ENCODE assay signal across 16 cellular contexts in the genomic region with DNA sequence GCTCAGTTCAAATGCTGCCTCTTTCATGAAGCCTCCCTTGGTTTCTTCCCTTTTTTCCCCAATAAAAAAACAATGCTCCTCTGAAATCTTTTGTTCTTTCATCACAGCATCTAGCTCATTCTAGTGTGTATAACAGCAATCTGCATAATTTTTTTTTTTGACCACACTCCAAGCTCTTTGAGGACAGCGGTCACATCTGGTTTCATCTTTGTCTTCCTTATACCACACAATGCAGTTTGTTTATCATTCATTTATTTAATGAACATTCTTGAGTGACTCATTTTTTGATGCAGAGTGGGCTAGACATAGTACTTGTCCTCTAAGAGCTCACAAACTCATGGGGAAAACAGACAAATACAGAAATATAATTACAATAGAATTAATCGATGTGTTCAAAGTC. TPM values are rescaled to one million over a fixed set of nuclear protein-coding genes. Genes with fewer than 3 reads are reported as not detected.
A peak's percentile ranks its signal among the peaks of the same experiment; 100 is the strongest.
DNase-seq lines count a peak whose midpoint lies in the region; ATAC-seq and TF ChIP-seq lines count a peak whose summit lies in the region.
"Had no signal": no experiment of that assay in that cellular context is flagged by ENCODE, and none has a peak within 500 bp of the region (broad histone marks: within the 10 kb centered on the region; RNA-seq: fewer than 3 reads in every experiment).

No MANE protein-coding gene starts in this region.

- peaks cover 37% of the 10 kb centered on the region for H3K4me1 Mint-ChIP-seq in CD8-positive, alpha-beta T cell (ENCODE audit: low read depth)
- peaks cover 34% of the 10 kb centered on the region for H3K4me1 Mint-ChIP-seq in activated T-helper 17 cell treated with anti-CD3 and anti-CD28 coated beads, Interleukin-2, amount 50 U/mL, for 72 hours
- peaks cover 22 to 48% (median 29%) of the 10 kb centered on the region in 7 donors for H3K4me1 Mint-ChIP-seq in naive thymus-derived CD4-positive, alpha-beta T cell

- POLR2A ChIA-PET in CD8-positive, alpha-beta T cell (lab: Charles Lee) = interaction anchor here (1.2 to 1.8 kb wide), 3 partner anchors 13 to 20 kb away, joined by 4 to 7 read pairs (median 5); no protein-coding TSS in a partner anchor
- POLR2A ChIA-PET in naive thymus-derived CD4-positive, alpha-beta T cell (lab: Charles Lee) = interaction anchor here (1.3 kb wide), 1 partner anchor 38 kb away, joined by 3 read pairs; no protein-coding TSS in a partner anchor
- POLR2A ChIA-PET in SK-N-SH (lab: Yijun Ruan, JAX) = no interaction called here

- H4K20me1 ChIP-seq in SK-N-SH (ENCODE audit: insufficient read depth) = no peaks in the 10 kb centered on the region

- H3K79me2 ChIP-seq in SK-N-SH (ENCODE audit: insufficient read depth) = peaks cover 84% of the 10 kb centered on the region

- DNase-seq in CD8-positive, alpha-beta T cell = no peak
- no peak for DNase-seq in naive thymus-derived CD4-positive, alpha-beta T cell
- DNase-seq in NCI-H1417 treated with DMSO at 0.1 percent for 48 hours (lab: John Stamatoyannopoulos, UW) (no peak), SK-N-SH (no peak)
- DNase-seq in stimulated activated CD4-positive, alpha-beta T cell treated with anti-CD3 and anti-CD28 coated beads, Interleukin-2, amount 100 ng/mL, for 48 hours = no peak
- DNase-seq: activated naive CD4-positive, alpha-beta T cell treated with anti-CD3 and anti-CD28 coated beads, Interleukin-2, amount 10 ng/mL, durations not matched to agents 7 days and 5 days; kidney; midbrain; NCI-H1105; posterior cingulate gyrus; SJCRH30 had no signal

- no peaks in the 10 kb centered on the region for H3F3A ChIP-seq in SK-N-SH (replicated peaks; ENCODE audit: insufficient read depth)

- intact Hi-C loops in CD8-positive, alpha-beta T cell (cut with DNase I, micrococcal nuclease) = loop anchor here (2.0 to 10.0 kb wide), 4 partner anchors 13 to 1033 kb away; partner anchors contain the start of genes NIN (in 1 of the 2) and STYX (in 1 of the 2)
- intact Hi-C loops in naive thymus-derived CD4-positive, alpha-beta T cell (cut with micrococcal nuclease) = loop anchor here (1.0 to 10.0 kb wide), 6 partner anchors 7 to 623 kb away; partner anchors contain the start of genes PTGER2 (in 2 of the 2), GNG2 (in 1 of the 2), RTRAF (in 1 of the 2) and TMX1 (in 1 of the 2)

- H3K9ac ChIP-seq in SK-N-SH = no peak overlapping the region

- CTCF ChIA-PET in CD8-positive, alpha-beta T cell (lab: Charles Lee) = interaction anchor here (1.8 kb wide), 1 partner anchor 111 kb away, joined by 6 read pairs; no protein-coding TSS in a partner anchor
- CTCF ChIA-PET in naive thymus-derived CD4-positive, alpha-beta T cell (lab: Charles Lee) = interaction anchor here (0.6 to 0.7 kb wide), 2 partner anchors 17 to 27 kb away, joined by 3 read pairs; no protein-coding TSS in a partner anchor
- CTCF ChIA-PET in SK-N-SH (lab: Yijun Ruan, JAX) = interaction anchor here (1.1 to 1.2 kb wide), 2 partner anchors 13 to 111 kb away, joined by 4 to 7 read pairs; no protein-coding TSS in a partner anchor

- no peaks in the 10 kb centered on the region for H3K9me3 Mint-ChIP-seq in CD8-positive, alpha-beta T cell
- H3K9me3 Mint-ChIP-seq in activated T-helper 17 cell treated with anti-CD3 and anti-CD28 coated beads, Interleukin-2, amount 50 U/mL, for 72 hours = no peaks in the 10 kb centered on the region
- H3K9me3 Mint-ChIP-seq in naive thymus-derived CD4-positive, alpha-beta T cell = no peaks in the 10 kb centered on the region
- H3K9me3 Mint-ChIP-seq: activated naive CD4-positive, alpha-beta T cell treated with anti-CD3 and anti-CD28 coated beads, Interleukin-2, amount 10 ng/mL, durations not matched to agents 7 days and 5 days had no signal

- H3K27me3 Mint-ChIP-seq in CD8-positive, alpha-beta T cell (ENCODE audit: low read depth) = no peaks in the 10 kb centered on the region
- no peaks in the 10 kb centered on the region for H3K27me3 Mint-ChIP-seq in activated T-helper 17 cell treated with anti-CD3 and anti-CD28 coated beads, Interleukin-2, amount 50 U/mL, for 72 hours
- H3K27me3 Mint-ChIP-seq in naive thymus-derived CD4-positive, alpha-beta T cell = no peaks in the 10 kb centered on the region
- H3K27me3 Mint-ChIP-seq: activated naive CD4-positive, alpha-beta T cell treated with anti-CD3 and anti-CD28 coated beads, Interleukin-2, amount 10 ng/mL, durations not matched to agents 7 days and 5 days had no signal

- H3K4me2 ChIP-seq in SK-N-SH = no peak overlapping the region

- no peak for TF ChIP-seq CTCF in CD8-positive, alpha-beta T cell (IDR thresholded peaks at IDR 0.05)
- TF ChIP-seq CTCF in SK-N-SH (IDR thresholded peaks at IDR 0.05) = no peak

- no peak overlapping the region for H3K4me3 Mint-ChIP-seq in CD8-positive, alpha-beta T cell
- no peak overlapping the region for H3K4me3 Mint-ChIP-seq in activated T-helper 17 cell treated with anti-CD3 and anti-CD28 coated beads, Interleukin-2, amount 50 U/mL, for 72 hours
- H3K4me3 Mint-ChIP-seq in naive thymus-derived CD4-positive, alpha-beta T cell = no peak overlapping the region
- H3K4me3 Mint-ChIP-seq: activated naive CD4-positive, alpha-beta T cell treated with anti-CD3 and anti-CD28 coated beads, Interleukin-2, amount 10 ng/mL, durations not matched to agents 7 days and 5 days had no signal

- H3K4me1 ChIP-seq in CD8-positive, alpha-beta T cell (ENCODE audit: insufficient read depth, low read length) = peaks cover 91% of the 10 kb centered on the region
- H3K4me1 ChIP-seq in naive thymus-derived CD4-positive, alpha-beta T cell (ENCODE audit: control insufficient read depth in 2 of 2, insufficient read depth in 2 of 2, low read length in 2 of 2) = peaks cover 63 to 79% of the 10 kb centered on the region in 2 donors
- H3K4me1 ChIP-seq in SK-N-SH (ENCODE audit: control insufficient read depth in 1 of 2, insufficient read depth in 2 of 2, low read depth in 1 of 2, low read length in 1 of 2) = peaks cover 4 to 33% of the 10 kb centered on the region in 2 experiments; a peak in 3 of 4 replicates
- H3K4me1 ChIP-seq: SJCRH30 had no signal

- no peak for TF ChIP-seq EP300 in SK-N-SH (IDR thresholded peaks at IDR 0.05; ENCODE audit: borderline replicate concordance in 1 of 2, low read depth in 1 of 2, low read length in 1 of 2)

- no peak overlapping the region for H2AFZ ChIP-seq in SK-N-SH (ENCODE audit: low read depth)

- ATAC-seq in CD8-positive, alpha-beta T cell = peak; percentile 47
- ATAC-seq in HG02588 (IDR thresholded peaks at IDR 0.05; ENCODE audit: unreplicated experiment) (peak; percentile 32), HG03469 (IDR thresholded peaks at IDR 0.05; ENCODE audit: unreplicated experiment) (no peak)
- ATAC-seq in activated T-helper 17 cell treated with anti-CD3 and anti-CD28 coated beads, Interleukin-2, amount 50 U/mL, for 72 hours (replicated peaks) = peak; percentile 18
- ATAC-seq in naive thymus-derived CD4-positive, alpha-beta T cell = peak; percentile 6

- peaks cover 13% of the 10 kb centered on the region for H3K36me3 Mint-ChIP-seq in CD8-positive, alpha-beta T cell
- peaks cover 29% of the 10 kb centered on the region for H3K36me3 Mint-ChIP-seq in activated T-helper 17 cell treated with anti-CD3 and anti-CD28 coated beads, Interleukin-2, amount 50 U/mL, for 72 hours (ENCODE audit: low read depth)
- H3K36me3 Mint-ChIP-seq in naive thymus-derived CD4-positive, alpha-beta T cell = peaks cover 0 to 13% (median 4%) of the 10 kb centered on the region in 5 donors

- H3K27ac ChIP-seq in CD8-positive, alpha-beta T cell (ENCODE audit: low read depth, low read length) = no peak overlapping the region
- peak overlapping the region; percentile 50 for H3K27ac ChIP-seq in naive thymus-derived CD4-positive, alpha-beta T cell (ENCODE audit: low read depth, low read length)
- H3K27ac ChIP-seq in SK-N-SH (ENCODE audit: low read depth in 2 of 2, low read length in 1 of 2) = no peak overlapping the region
- H3K27ac ChIP-seq: cardiac muscle cell, SJCRH30, suprapubic skin had no signal

- no peak for TF ChIP-seq RAD21 in SK-N-SH (IDR thresholded peaks at IDR 0.05; ENCODE audit: low read length)

- no peaks in the 10 kb centered on the region for H3K9me2 ChIP-seq in SK-N-SH

- 95% methylated on average over 2 of the region's 2 CpGs for WGBS in SK-N-SH (ENCODE audit: low lambda C conversion rate)

- no peak overlapping the region for H3K27ac Mint-ChIP-seq in CD8-positive, alpha-beta T cell
- H3K27ac Mint-ChIP-seq in activated T-helper 17 cell treated with anti-CD3 and anti-CD28 coated beads, Interleukin-2, amount 50 U/mL, for 72 hours = no peak overlapping the region
- no peak overlapping the region for H3K27ac Mint-ChIP-seq in naive thymus-derived CD4-positive, alpha-beta T cell
- H3K27ac Mint-ChIP-seq: activated naive CD4-positive, alpha-beta T cell treated with anti-CD3 and anti-CD28 coated beads, Interleukin-2, amount 10 ng/mL, durations not matched to agents 7 days and 5 days had no signal

- no peaks in the 10 kb centered on the region for H3K27me3 ChIP-seq in CD8-positive, alpha-beta T cell (ENCODE audit: insufficient read depth, low read length)
- no peaks in the 10 kb centered on the region for H3K27me3 ChIP-seq in naive thymus-derived CD4-positive, alpha-beta T cell (ENCODE audit: control insufficient read depth in 2 of 2, insufficient read depth in 2 of 2, low read length in 2 of 2)
- H3K27me3 ChIP-seq in SK-N-SH (ENCODE audit: insufficient read depth) = no peaks in the 10 kb centered on the region
- H3K27me3 ChIP-seq: cardiac muscle cell, SJCRH30, suprapubic skin had no signal

- no peaks in the 10 kb centered on the region for H3K36me3 ChIP-seq in CD8-positive, alpha-beta T cell (ENCODE audit: insufficient read depth, low read length)
- H3K36me3 ChIP-seq in naive thymus-derived CD4-positive, alpha-beta T cell (ENCODE audit: control insufficient read depth in 2 of 3, insufficient read depth in 3 of 3, low read length in 3 of 3) = peaks cover 0 to 3% (median 0%) of the 10 kb centered on the region in 3 experiments
- H3K36me3 ChIP-seq in SK-N-SH (replicated peaks in 1 of 2; ENCODE audit: control insufficient read depth in 1 of 2, insufficient read depth in 2 of 2, low read length in 1 of 2) = peaks cover 0 to 3% of the 10 kb centered on the region in 2 experiments
- H3K36me3 ChIP-seq: cardiac muscle cell, SJCRH30, suprapubic skin had no signal

- no peak overlapping the region for H3K4me3 ChIP-seq in CD8-positive, alpha-beta T cell (ENCODE audit: low read depth, low read length)
- H3K4me3 ChIP-seq in naive thymus-derived CD4-positive, alpha-beta T cell (ENCODE audit: low read length) = no peak overlapping the region
- no peak overlapping the region for H3K4me3 ChIP-seq in SK-N-SH (ENCODE audit: low read depth in 2 of 2, low read length in 1 of 2)
- H3K4me3 ChIP-seq: cardiac muscle cell, SJCRH30, suprapubic skin had no signal

- H3K9me3 ChIP-seq in CD8-positive, alpha-beta T cell (ENCODE audit: low read length) = no peaks in the 10 kb centered on the region
- no peaks in the 10 kb centered on the region for H3K9me3 ChIP-seq in naive thymus-derived CD4-positive, alpha-beta T cell (ENCODE audit: control insufficient read depth in 2 of 3, low read length in 3 of 3)
- no peaks in the 10 kb centered on the region for H3K9me3 ChIP-seq in SK-N-SH
- H3K9me3 ChIP-seq: SJCRH30, suprapubic skin had no signal

RNA-seq across cellular contexts. Expression of gene GNG2, which starts 7.3 kb away (rescaled TPM):
- 100 to 1,000 TPM; 166 to 169 TPM for total RNA-seq in CD8-positive, alpha-beta T cell
- 100 to 1,000 TPM in 1 of 2 donors, 10 to 100 TPM in 1; 99.1 to 132 TPM for total RNA-seq in activated T-helper 17 cell treated with anti-CD3 and anti-CD28 coated beads, Interleukin-2, amount 50 U/mL, for 72 hours
- total RNA-seq in naive thymus-derived CD4-positive, alpha-beta T cell = 100 to 1,000 TPM in 3 of 5 experiments, 10 to 100 TPM in 2; 62.1 to 199 (median 106) TPM
- 100 to 1,000 TPM; 117 to 135 TPM for polyA plus RNA-seq in naive thymus-derived CD4-positive, alpha-beta T cell
- polyA plus RNA-seq in SK-N-SH (2012; rRNA removed) = 17.8 and 19.1 TPM in 2 replicates
- 25.2 and 29.0 TPM in 2 replicates for polyA plus RNA-seq in SK-N-SH (2012; cell fraction: cytosol; rRNA removed)
- polyA plus RNA-seq in SK-N-SH (2012; cell fraction: nucleus; rRNA removed) = 8.2 and 8.9 TPM in 2 replicates
